ENCODE assay signal across 32 cellular contexts in genomic region chr9:96423322-96423984, GRCh38. TPM values are rescaled to one million over a fixed set of nuclear protein-coding genes. Genes with fewer than 3 reads are reported as not detected.
A peak's percentile ranks its signal among the peaks of the same experiment; 100 is the strongest.
DNase-seq lines count a peak whose midpoint lies in the region; ATAC-seq, FAIRE-seq and TF ChIP-seq lines count a peak whose summit lies in the region.
"Had no signal": no experiment of that assay in that cellular context is flagged by ENCODE, and none has a peak within 500 bp of the region (broad histone marks: within the 10 kb centered on the region; RNA-seq: fewer than 3 reads in every experiment).

No MANE protein-coding gene starts in this region.

- ATAC-seq in left ventricle myocardium superior (no peak), GM18858 (IDR thresholded peaks at IDR 0.05; ENCODE audit: unreplicated experiment) (no peak), HG03565 (IDR thresholded peaks at IDR 0.05; ENCODE audit: unreplicated experiment) (no peak), HG02623 (IDR thresholded peaks at IDR 0.05; ENCODE audit: unreplicated experiment) (no peak)
- ATAC-seq: A549; CD8-positive, alpha-beta T cell; gastroesophageal sphincter; GM12878; upper lobe of right lung had no signal

- H3K27me3 Mint-ChIP-seq in astrocyte (ENCODE audit: low read depth, unreplicated experiment) = no peaks in the 10 kb centered on the region

- no peak overlapping the region for H3K4me3 Mint-ChIP-seq in astrocyte (ENCODE audit: unreplicated experiment)
- H3K4me3 Mint-ChIP-seq: CD8-positive, alpha-beta T cell had no signal

- H3K4me2 ChIP-seq in astrocyte (ENCODE audit: low read length) (no peak overlapping the region), keratinocyte (ENCODE audit: control insufficient read depth, extremely low read depth, insufficient read depth, low read depth, low read length) (peak overlapping the region; percentile 59)
- H3K4me2 ChIP-seq: A549 had no signal

- intact Hi-C loops in left ventricle myocardium inferior (cut with micrococcal nuclease) = no loop called here
- intact Hi-C loops in left ventricle myocardium superior (cut with micrococcal nuclease) = no loop called here

- H3K9me1 ChIP-seq in keratinocyte (ENCODE audit: control insufficient read depth, extremely low read depth, insufficient read depth, low read length) = no peaks in the 10 kb centered on the region

- TF ChIP-seq CTCF in left ventricle myocardium inferior (IDR thresholded peaks at IDR 0.05; ENCODE audit: borderline replicate concordance) = no peak
- TF ChIP-seq CTCF in astrocyte (IDR thresholded peaks at IDR 0.05; ENCODE audit: insufficient read depth, low read depth, low read length) = no peak
- peak in 1 of 3 experiments; percentile 43 for TF ChIP-seq CTCF in keratinocyte (optimal IDR thresholded peaks at IDR 0.05 in 1 of 3, IDR thresholded peaks at IDR 0.05 in 1 of 3, conservative IDR thresholded peaks at IDR 0.05 in 1 of 3; ENCODE audit: extremely low read depth in 1 of 3, insufficient read depth in 2 of 3, low read length in 3 of 3)

- no peaks in the 10 kb centered on the region for H4K20me1 ChIP-seq in astrocyte (ENCODE audit: insufficient read depth, low read length)
- H4K20me1 ChIP-seq in keratinocyte (ENCODE audit: control insufficient read depth, extremely low read depth, insufficient read depth, low read length) = no peaks in the 10 kb centered on the region

- H2AFZ ChIP-seq in astrocyte (ENCODE audit: low read depth, low read length) = no peak overlapping the region
- peak overlapping the region; percentile 55 for H2AFZ ChIP-seq in keratinocyte (ENCODE audit: control insufficient read depth, low read length)

- H3K9me3 ChIP-seq in left ventricle myocardium inferior (replicated peaks) = no peaks in the 10 kb centered on the region
- H3K9me3 ChIP-seq in astrocyte (ENCODE audit: insufficient read depth, low read depth, low read length) = no peaks in the 10 kb centered on the region
- H3K9me3 ChIP-seq in keratinocyte (ENCODE audit: control insufficient read depth, low read depth, low read length) = no peaks in the 10 kb centered on the region
- H3K9me3 ChIP-seq: A549, esophagus muscularis mucosa, gastroesophageal sphincter, MG63, Peyer's patch, SJCRH30, upper lobe of right lung had no signal

- dilution Hi-C loops in keratinocyte (cut with MboI; ENCODE audit: extremely low pct_ligation_motif_present, low sequenced_read_pairs) = no loop called here

- no peak for FAIRE-seq in astrocyte (lab: Jason Lieb, UNC)
- FAIRE-seq in keratinocyte (lab: Jason Lieb, UNC) = no peak
- FAIRE-seq: A549, colon, GM12878, kidney, TTC549 had no signal

- H3K4me1 ChIP-seq in left ventricle myocardium inferior (peaks cover 28% of the 10 kb centered on the region), astrocyte (ENCODE audit: insufficient read depth, low read length) (peaks cover 19% of the 10 kb centered on the region), keratinocyte (ENCODE audit: control insufficient read depth, extremely low read depth, insufficient read depth, low read length) (peaks cover 34% of the 10 kb centered on the region)

- H3K79me2 ChIP-seq in astrocyte (ENCODE audit: insufficient read depth, low read length) = no peaks in the 10 kb centered on the region
- no peaks in the 10 kb centered on the region for H3K79me2 ChIP-seq in keratinocyte (ENCODE audit: control insufficient read depth, insufficient read depth, low read length)

- H3K27ac ChIP-seq in left ventricle myocardium inferior (replicated peaks) (peak overlapping the region; percentile 37), astrocyte (ENCODE audit: low read depth, low read length) (no peak overlapping the region), keratinocyte (ENCODE audit: control insufficient read depth, insufficient read depth, low read length) (peak overlapping the region; percentile 40)
- H3K27ac ChIP-seq: brain microvascular endothelial cell, esophagus muscularis mucosa, gastroesophageal sphincter, Peyer's patch, SJCRH30, upper lobe of right lung had no signal

- H3K36me3 ChIP-seq in left ventricle myocardium inferior (no peaks in the 10 kb centered on the region), astrocyte (ENCODE audit: insufficient read depth, low read length) (no peaks in the 10 kb centered on the region), keratinocyte (ENCODE audit: control insufficient read depth in 2 of 2, extremely low read depth in 1 of 2, insufficient read depth in 2 of 2, low read length in 2 of 2) (no peaks in the 10 kb centered on the region)
- H3K36me3 ChIP-seq: brain microvascular endothelial cell, esophagus muscularis mucosa, gastroesophageal sphincter, MG63, Peyer's patch, SJCRH30, upper lobe of right lung had no signal

- H3K4me3 ChIP-seq in left ventricle myocardium inferior (no peak overlapping the region), astrocyte (ENCODE audit: insufficient read depth, low read depth, low read length) (no peak overlapping the region), keratinocyte (ENCODE audit: control insufficient read depth in 2 of 3, extremely low read depth in 1 of 3, insufficient read depth in 2 of 3, low read depth in 1 of 3, low read length in 3 of 3) (peak overlapping the region in 1 of 3 experiments; percentile 6)
- H3K4me3 ChIP-seq: A549, esophagus muscularis mucosa, gastroesophageal sphincter, GM12878, lung, MG63, Peyer's patch, SJCRH30, skin epidermis, upper lobe of right lung had no signal

- peaks cover 2% of the 10 kb centered on the region for H3K9me3 Mint-ChIP-seq in astrocyte (ENCODE audit: unreplicated experiment)
- H3K9me3 Mint-ChIP-seq: CD8-positive, alpha-beta T cell had no signal

- no peak overlapping the region for H3K9ac ChIP-seq in astrocyte (ENCODE audit: low read length)
- peak overlapping the region; percentile 2 for H3K9ac ChIP-seq in keratinocyte (ENCODE audit: control insufficient read depth, extremely low read depth, insufficient read depth, low read length)

- DNase-seq in left ventricle myocardium inferior = no peak
- DNase-seq in left ventricle myocardium superior = no peak
- DNase-seq in astrocyte (ENCODE audit: low read depth) = no peak
- DNase-seq in keratinocyte (ENCODE audit: low read depth, low spot score) = no peak
- DNase-seq in activated naive CD4-positive, alpha-beta T cell (lab: John Stamatoyannopoulos, UW) = no peak
- DNase-seq: activated gamma-delta T cell; brain microvascular endothelial cell; CD8-positive, alpha-beta T cell; DMS79 treated with DMSO at 0.1 percent for 48 hours; effector memory CD4-positive, alpha-beta T cell; hypothalamus; kidney; MG63; NCI-H2171; NCI-H524; nucleus accumbens; Peyer's patch; SJCRH30; stimulated activated CD4-positive, alpha-beta T cell treated with anti-CD3 and anti-CD28 coated beads, Interleukin-1b, Interleukin-23, amount 100 ng/mL, for 48 hours; T-helper 1 cell; upper lobe of right lung had no signal

- H3K27ac Mint-ChIP-seq in astrocyte (ENCODE audit: unreplicated experiment) = peak overlapping the region; percentile 34
- H3K27ac Mint-ChIP-seq: CD8-positive, alpha-beta T cell had no signal

- H3K27me3 ChIP-seq in left ventricle myocardium inferior (ENCODE audit: low read depth) (no peaks in the 10 kb centered on the region), astrocyte (ENCODE audit: insufficient read depth, low read length) (no peaks in the 10 kb centered on the region), keratinocyte (ENCODE audit: control insufficient read depth, extremely low read depth, insufficient read depth, low read length) (no peaks in the 10 kb centered on the region)
- H3K27me3 ChIP-seq: brain microvascular endothelial cell, esophagus muscularis mucosa, gastroesophageal sphincter, MG63, Peyer's patch, SJCRH30, upper lobe of right lung had no signal

- H3K4me1 Mint-ChIP-seq in astrocyte (ENCODE audit: low read depth, unreplicated experiment) = peaks cover 19% of the 10 kb centered on the region

- H3K36me3 Mint-ChIP-seq in astrocyte (ENCODE audit: low read depth, unreplicated experiment) = no peaks in the 10 kb centered on the region
- H3K36me3 Mint-ChIP-seq: CD8-positive, alpha-beta T cell had no signal

RNA-seq across cellular contexts. Expression of gene ZNF367, which starts 5.3 kb away (rescaled TPM):
- 3.9 TPM for total RNA-seq in left ventricle myocardium inferior
- 2.5 TPM for total RNA-seq in left ventricle myocardium superior
- total RNA-seq in astrocyte = 0.41 and 0.89 TPM in 2 replicates
- polyA plus RNA-seq in keratinocyte = 0.35 to 2.2 TPM (median 2.0 TPM) in 3 replicates
- polyA plus RNA-seq in keratinocyte (2011; ENCODE audit: low read depth) = 0.27 TPM
- polyA plus RNA-seq in keratinocyte (2011; cell fraction: cytosol; rRNA removed) = 0.32 and 0.60 TPM in 2 replicates
- polyA plus RNA-seq in keratinocyte (2011; cell fraction: nucleus; rRNA removed) = 0.28 and 0.52 TPM in 2 replicates
- 0.23 and 2.7 TPM in 2 replicates for polyA plus RNA-seq in keratinocyte (2012; ENCODE audit: low replicate concordance)
- 0.16 to 1.7 TPM (median 1.5 TPM) in 3 replicates for polyA minus RNA-seq in keratinocyte
- 1.5 TPM for polyA minus RNA-seq in keratinocyte (2011; cell fraction: cytosol; rRNA and poly(A)+ RNA removed)
- polyA minus RNA-seq in keratinocyte (2011; cell fraction: nucleus; rRNA and poly(A)+ RNA removed) = 0.21 and 1.2 TPM in 2 replicates

RNA-seq across cellular contexts. Expression of gene HABP4, which starts 26.5 kb away (rescaled TPM):
- 23.1 TPM for total RNA-seq in left ventricle myocardium inferior
- 22.7 TPM for total RNA-seq in left ventricle myocardium superior
- 18.1 and 20.1 TPM in 2 replicates for total RNA-seq in astrocyte
- polyA plus RNA-seq in keratinocyte = 4.5 to 7.7 TPM (median 6.8 TPM) in 3 replicates
- polyA plus RNA-seq in keratinocyte (2011; ENCODE audit: low read depth) = 10.8 TPM
- 6.6 and 8.4 TPM in 2 replicates for polyA plus RNA-seq in keratinocyte (2011; cell fraction: cytosol; rRNA removed)
- polyA plus RNA-seq in keratinocyte (2011; cell fraction: nucleus; rRNA removed) = 6.3 and 8.0 TPM in 2 replicates
- polyA plus RNA-seq in keratinocyte (2012; ENCODE audit: low replicate concordance) = 8.4 and 9.3 TPM in 2 replicates
- polyA minus RNA-seq in keratinocyte = 1.0 to 3.3 TPM (median 2.6 TPM) in 3 replicates
- 4.6 TPM for polyA minus RNA-seq in keratinocyte (2011; cell fraction: cytosol; rRNA and poly(A)+ RNA removed)
- polyA minus RNA-seq in keratinocyte (2011; cell fraction: nucleus; rRNA and poly(A)+ RNA removed) = 1.4 and 1.9 TPM in 2 replicates

RNA-seq across cellular contexts. Expression of gene SLC35D2, which starts 39.9 kb away (rescaled TPM):
- total RNA-seq in left ventricle myocardium inferior (13.9 TPM), left ventricle myocardium superior (16.0 TPM), astrocyte (36.6 and 37.3 TPM in 2 replicates)
- polyA plus RNA-seq in keratinocyte = 12.4 to 20.4 TPM (median 19.8 TPM) in 3 replicates
- polyA plus RNA-seq in keratinocyte (2011; ENCODE audit: low read depth) = 6.6 TPM
- polyA plus RNA-seq in keratinocyte (2011; cell fraction: cytosol; rRNA removed) = 18.3 and 30.7 TPM in 2 replicates
- 14.2 and 18.8 TPM in 2 replicates for polyA plus RNA-seq in keratinocyte (2011; cell fraction: nucleus; rRNA removed)
- polyA plus RNA-seq in keratinocyte (2012; ENCODE audit: low replicate concordance) = 16.3 and 21.8 TPM in 2 replicates
- 5.7 to 17.3 TPM (median 5.9 TPM) in 3 replicates for polyA minus RNA-seq in keratinocyte
- polyA minus RNA-seq in keratinocyte (2011; cell fraction: cytosol; rRNA and poly(A)+ RNA removed) = 8.6 TPM
- polyA minus RNA-seq in keratinocyte (2011; cell fraction: nucleus; rRNA and poly(A)+ RNA removed) = 6.9 and 11.1 TPM in 2 replicates
